17 cellular contexts compared by ENCODE assay signal in genomic region chr3:25355034-25355898, GRCh38.
A peak's percentile ranks its signal among the peaks of the same experiment; 100 is the strongest.
DNase-seq lines count a peak whose midpoint lies in the region; ATAC-seq and TF ChIP-seq lines count a peak whose summit lies in the region.
"Had no signal": no experiment of that assay in that cellular context is flagged by ENCODE, and none has a peak within 500 bp of the region (broad histone marks: within the 10 kb centered on the region; RNA-seq: fewer than 3 reads in every experiment).

No MANE protein-coding gene starts in this region.

- no peak overlapping the region for H3K4me3 Mint-ChIP-seq in MCF 10A (ENCODE audit: unreplicated experiment)

- H3K36me3 Mint-ChIP-seq in MCF 10A (ENCODE audit: insufficient read depth, unreplicated experiment), result no peaks in the 10 kb centered on the region

- no peaks in the 10 kb centered on the region for H3K27me3 ChIP-seq in hepatocyte
- no peaks in the 10 kb centered on the region for H3K27me3 ChIP-seq in thoracic aorta (replicated peaks; ENCODE audit: insufficient read depth)
- H3K27me3 ChIP-seq: BLaER1 treated with 17β-estradiol and CSF1 and Interleukin-3, amounts not matched to agents 10 nM and 100 nM had no signal

- intact Hi-C loops in posterior cingulate gyrus (cut with DNase I) (no loop called here), MCF 10A (cut with micrococcal nuclease) (no loop called here)

- no peak overlapping the region for H3K4me3 ChIP-seq in hepatocyte
- H3K4me3 ChIP-seq in thoracic aorta, result peak overlapping the region; percentile 34
- H3K4me3 ChIP-seq: BLaER1 treated with 17β-estradiol and CSF1 and Interleukin-3, amounts not matched to agents 10 nM and 100 nM had no signal

- no peak overlapping the region for H2AFZ ChIP-seq in hepatocyte

- H3K9me3 ChIP-seq in hepatocyte (ENCODE audit: low read depth) (no peaks in the 10 kb centered on the region), thoracic aorta (no peaks in the 10 kb centered on the region)

- no peaks in the 10 kb centered on the region for H3K9me2 ChIP-seq in hepatocyte (replicated peaks; ENCODE audit: insufficient read depth)

- no peaks in the 10 kb centered on the region for H3K79me2 ChIP-seq in hepatocyte

- no peak overlapping the region for H3K27ac Mint-ChIP-seq in MCF 10A (ENCODE audit: low read depth, unreplicated experiment)

- BruUV-seq in MCF 10A (replicated peaks; lab: Mats Ljungman, UMichigan), result no TSS peak

- TF ChIP-seq CTCF in hepatocyte (IDR thresholded peaks at IDR 0.05; ENCODE audit: poor library complexity) (no peak), thoracic aorta (IDR thresholded peaks at IDR 0.05) (no peak), MCF 10A (IDR thresholded peaks at IDR 0.05; ENCODE audit: unreplicated experiment) (no peak)

- H3K4me1 Mint-ChIP-seq in MCF 10A (ENCODE audit: insufficient read depth, unreplicated experiment), result no peaks in the 10 kb centered on the region

- POLR2A ChIA-PET in MCF 10A (lab: Yijun Ruan, JAX), result no interaction called here

- peak; percentile 5 for DNase-seq in NCI-H82 (lab: John Stamatoyannopoulos, UW)
- no peak for DNase-seq in NCI-H82 treated with DMSO at 0.1 percent for 48 hours (lab: John Stamatoyannopoulos, UW; ENCODE audit: unreplicated experiment)
- peak; percentile 49 for DNase-seq in astrocyte of the hippocampus (ENCODE audit: low read depth, low spot score)
- no peak for DNase-seq in hepatocyte (ENCODE audit: low spot score)
- DNase-seq in thoracic aorta (ENCODE audit: low spot score), result no peak
- no peak for DNase-seq in COLO668 (lab: John Stamatoyannopoulos, UW; ENCODE audit: unreplicated experiment)
- DNase-seq in posterior cingulate gyrus, result no peak
- no peak for DNase-seq in MCF 10A (ENCODE audit: unreplicated experiment)
- DNase-seq: COR-L47, DMS53, GOT3, NCI-H1436 treated with DMSO at 0.1 percent for 48 hours, NCI-H2227 treated with DMSO at 0.1 percent for 48 hours, NCI-H526, SHP77 treated with DMSO at 0.1 percent for 48 hours had no signal

- CTCF ChIA-PET in MCF 10A (lab: Yijun Ruan, JAX), result interaction anchor here (1.0 to 1.2 kb wide), 2 partner anchors 14 to 238 kb away, joined by 3 to 6 read pairs; no protein-coding TSS in a partner anchor

- WGBS in hepatocyte (ENCODE audit: low lambda C conversion rate, missing lambda C conversion rate), result 58% methylated on average over 5 of the region's 5 CpGs

- no peaks in the 10 kb centered on the region for H3K4me1 ChIP-seq in hepatocyte (ENCODE audit: insufficient read depth)
- peaks cover 6 to 17% of the 10 kb centered on the region in 2 donors for H3K4me1 ChIP-seq in thoracic aorta (ENCODE audit: control insufficient read depth in 1 of 2, low read depth in 2 of 2)

- no peak overlapping the region for H3K27ac ChIP-seq in hepatocyte
- no peak overlapping the region for H3K27ac ChIP-seq in thoracic aorta
- H3K27ac ChIP-seq: 22Rv1; BLaER1 treated with 17β-estradiol and CSF1 and Interleukin-3, amounts not matched to agents 10 nM and 100 nM had no signal

- H3K27me3 Mint-ChIP-seq in MCF 10A (ENCODE audit: insufficient read depth, unreplicated experiment), result no peaks in the 10 kb centered on the region

- no peaks in the 10 kb centered on the region for H3K36me3 ChIP-seq in hepatocyte (replicated peaks; ENCODE audit: insufficient read depth, low read depth)
- no peaks in the 10 kb centered on the region for H3K36me3 ChIP-seq in thoracic aorta
- H3K36me3 ChIP-seq: BLaER1 treated with 17β-estradiol and CSF1 and Interleukin-3, amounts not matched to agents 10 nM and 100 nM had no signal

- H3K4me2 ChIP-seq in hepatocyte, result peak overlapping the region; percentile 26

- peaks cover 7% of the 10 kb centered on the region for H3K9me3 Mint-ChIP-seq in MCF 10A (ENCODE audit: unreplicated experiment)

- no peak for ATAC-seq in thoracic aorta (ENCODE audit: insufficient number of reproducible peaks, low FRiP score, low read depth)

- H4K20me1 ChIP-seq in hepatocyte (ENCODE audit: insufficient read depth, poor library complexity, severe bottlenecking), result no peaks in the 10 kb centered on the region
- H4K20me1 ChIP-seq: BLaER1 treated with 17β-estradiol and CSF1 and Interleukin-3, amounts not matched to agents 10 nM and 100 nM had no signal

Comparison
In these comparisons a context has a peak if more than half of its experiments do, and no peak if none do; other contexts are left out.
1. DNase-seq: peak in NCI-H82 (single experiment) and astrocyte of the hippocampus (single experiment); none in NCI-H82 treated with DMSO at 0.1 percent for 48 hours (single experiment), hepatocyte (single experiment), thoracic aorta (single experiment), COLO668 (single experiment), posterior cingulate gyrus (0 of 10) and MCF 10A (single experiment).